ENCODE assay signal across 8 cellular contexts in the genomic region with DNA sequence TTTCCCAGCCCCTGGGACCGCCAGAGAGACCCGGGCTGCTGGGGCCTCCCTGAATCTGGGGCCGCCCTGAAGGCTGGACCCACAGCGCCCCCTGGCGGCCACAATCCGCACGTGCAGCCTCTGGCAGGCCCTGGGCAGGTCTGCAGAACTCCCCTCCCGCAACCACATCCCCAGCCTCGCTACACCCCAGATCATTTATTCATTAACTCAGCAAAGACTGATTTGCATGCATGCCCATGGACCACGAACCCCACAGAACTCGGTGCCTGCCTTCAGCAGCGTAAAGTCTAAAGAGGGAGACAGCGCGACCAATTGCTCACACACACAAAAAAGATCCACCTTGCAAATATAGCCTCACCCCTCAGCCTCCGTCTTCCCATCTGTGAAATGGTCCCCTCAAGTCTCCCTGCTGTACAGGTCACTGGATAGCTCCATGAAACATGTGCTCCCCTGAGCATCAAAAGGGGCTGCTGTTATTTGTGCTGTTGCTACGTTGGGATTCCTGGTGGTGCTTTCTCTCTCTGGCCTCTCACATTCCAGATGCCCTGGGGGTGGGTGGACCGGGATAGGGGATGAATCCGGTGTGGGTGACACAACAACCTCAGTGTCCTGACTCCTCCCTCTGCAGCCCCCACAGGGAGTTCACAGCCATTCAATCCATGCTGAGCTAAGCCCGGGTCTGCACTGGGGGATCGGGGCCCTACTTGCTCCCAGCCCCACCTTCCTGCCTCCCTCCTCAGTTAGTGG.
DNase-seq lines count a peak whose midpoint lies in the region; ATAC-seq and TF ChIP-seq lines count a peak whose summit lies in the region.

No MANE protein-coding gene starts in this region.

- TF ChIP-seq EP300 in suprapubic skin (IDR thresholded peaks at IDR 0.05), result no peak

- DNase-seq in COR-L47 (lab: John Stamatoyannopoulos, UW) (peak; percentile 45), HL-60 (ENCODE audit: low read depth in 1 of 2, low spot score in 1 of 2) (peak in 1 of 2 experiments; percentile 80), OCI-M2 (lab: John Stamatoyannopoulos, UW; ENCODE audit: unreplicated experiment) (peak; percentile 11), fibroblast of pulmonary artery (ENCODE audit: low read depth) (peak; percentile 65), nucleus accumbens (lab: John Stamatoyannopoulos, UW) (peak in 50 of 56 donors; percentile 16 to 89 (median 64)), suprapubic skin (ENCODE audit: low spot score in 2 of 2) (peak; percentile 89 to 90)
- DNase-seq in activated T-cell treated with anti-CD3 and anti-CD28 coated beads, Interleukin-2, amount 50 U/mL, for 48 hours, result peak; percentile 91

- 30% methylated on average over 20 of the region's 20 CpGs for WGBS in suprapubic skin

- peaks cover 32% of the 10 kb centered on the region for H3K4me1 ChIP-seq in suprapubic skin

- H3K27ac ChIP-seq in HL-60 (replicated peaks) (no peak overlapping the region), suprapubic skin (no peak overlapping the region)

- no peaks in the 10 kb centered on the region for H3K36me3 ChIP-seq in suprapubic skin

- peak; percentile 69 for ATAC-seq in GM19452 (IDR thresholded peaks at IDR 0.05; ENCODE audit: unreplicated experiment)

- peaks cover 5% of the 10 kb centered on the region for H3K9me3 ChIP-seq in suprapubic skin

- TF ChIP-seq POLR2A in suprapubic skin (IDR thresholded peaks at IDR 0.05), result no peak

- H3K27me3 ChIP-seq in HL-60 (ENCODE audit: insufficient read depth, poor library complexity, severe bottlenecking) (no peaks in the 10 kb centered on the region), suprapubic skin (no peaks in the 10 kb centered on the region)

- TF ChIP-seq CTCF in HL-60 (IDR thresholded peaks at IDR 0.05; ENCODE audit: insufficient read depth, low read length) (peak; percentile 70), fibroblast of pulmonary artery (IDR thresholded peaks at IDR 0.05; ENCODE audit: low read length, missing control alignments) (peak; percentile 84), suprapubic skin (IDR thresholded peaks at IDR 0.05) (peak; percentile 97 to 98)

- H3K4me3 ChIP-seq in HL-60 (replicated peaks; ENCODE audit: insufficient read depth, low read length) (no peak overlapping the region), fibroblast of pulmonary artery (replicated peaks; ENCODE audit: low read depth, low read length) (no peak overlapping the region), suprapubic skin (no peak overlapping the region)
